ENCODE assay signal across 18 cellular contexts in the genomic region with DNA sequence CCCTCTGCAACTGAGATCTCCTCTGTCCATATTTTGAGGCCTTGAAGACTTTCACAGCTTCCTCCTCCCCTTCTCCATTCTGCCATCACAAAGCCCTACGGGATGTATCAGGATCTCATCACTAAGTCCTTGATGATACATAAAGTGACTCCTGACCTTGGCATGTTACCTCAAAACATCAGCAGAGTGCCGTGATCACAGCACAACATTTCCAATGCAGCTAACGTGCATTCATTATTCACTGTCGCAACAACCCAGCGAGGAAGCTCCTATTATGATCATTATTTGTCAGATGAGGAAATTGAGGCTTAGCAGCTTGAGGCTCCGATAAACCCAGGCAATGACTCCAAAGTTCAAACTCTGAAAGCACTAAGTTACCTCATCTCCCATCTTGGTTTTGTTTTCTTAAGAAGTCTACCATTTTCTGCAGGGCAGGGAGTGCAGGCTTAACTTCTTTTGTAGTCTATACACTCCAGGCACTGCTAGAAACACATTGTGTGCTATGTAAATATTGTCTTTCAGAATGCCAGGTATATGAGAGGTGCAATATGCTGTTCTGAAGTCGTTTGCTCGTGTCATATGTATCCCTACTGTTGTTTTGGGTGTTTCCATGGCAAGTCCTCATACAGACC.
DNase-seq lines count a peak whose midpoint lies in the region; ATAC-seq, FAIRE-seq and TF ChIP-seq lines count a peak whose summit lies in the region.
"Had no signal": no experiment of that assay in that cellular context is flagged by ENCODE, and none has a peak within 500 bp of the region (broad histone marks: within the 10 kb centered on the region; RNA-seq: fewer than 3 reads in every experiment).

No MANE protein-coding gene starts in this region.

- ATAC-seq in HG03342 (IDR thresholded peaks at IDR 0.05; ENCODE audit: unreplicated experiment), result no peak

- intact Hi-C loops in vagina (cut with DNase I), result no loop called here

- H3K36me3 ChIP-seq in small intestine (ENCODE audit: control insufficient read depth in 2 of 2, insufficient read depth in 2 of 2, low read length in 2 of 2), result no peaks in the 10 kb centered on the region
- no peaks in the 10 kb centered on the region for H3K36me3 ChIP-seq in vagina
- H3K36me3 ChIP-seq: Peyer's patch had no signal

- H3K27ac ChIP-seq in small intestine (ENCODE audit: low read depth in 1 of 2, low read length in 1 of 2) (no peak overlapping the region), vagina (no peak overlapping the region)
- H3K27ac ChIP-seq: BLaER1 treated with 17β-estradiol and CSF1 and Interleukin-3, amounts not matched to agents 10 nM and 100 nM; GM23248; Peyer's patch; SJSA1 had no signal

- 74 to 77% (median 77%) methylated on average over 8 of the region's 8 CpGs for WGBS in small intestine, 3 donors

- H3K4me1 ChIP-seq in small intestine (ENCODE audit: control insufficient read depth in 2 of 2, insufficient read depth in 1 of 2, low read depth in 1 of 2, low read length in 1 of 2) (no peaks in the 10 kb centered on the region), vagina (no peaks in the 10 kb centered on the region)
- H3K4me1 ChIP-seq: BLaER1 treated with 17β-estradiol and CSF1 and Interleukin-3, amounts not matched to agents 10 nM and 100 nM; Peyer's patch had no signal

- TF ChIP-seq CTCF in vagina (IDR thresholded peaks at IDR 0.05), result no peak

- H3K4me3 ChIP-seq in small intestine (ENCODE audit: low read depth in 1 of 2, low read length in 2 of 2) (no peak overlapping the region), vagina (no peak overlapping the region)
- H3K4me3 ChIP-seq: BLaER1 treated with 17β-estradiol and CSF1 and Interleukin-3, amounts not matched to agents 10 nM and 100 nM; GM23248; Peyer's patch; SJSA1 had no signal

- no peak for TF ChIP-seq POLR2A in vagina (IDR thresholded peaks at IDR 0.05)

- no peaks in the 10 kb centered on the region for H3K9me3 ChIP-seq in small intestine (ENCODE audit: control insufficient read depth, low read depth)
- H3K9me3 ChIP-seq in vagina, result no peaks in the 10 kb centered on the region
- H3K9me3 ChIP-seq: BLaER1 treated with 17β-estradiol and CSF1 and Interleukin-3, amounts not matched to agents 10 nM and 100 nM; Peyer's patch; SJSA1 had no signal

- in situ Hi-C loops in ACHN (cut with HindIII; ENCODE audit: low pct_ligation_motif_present, low pct_unique_long_range_greater_than_20kb, low sequenced_read_pairs), result no loop called here

- FAIRE-seq in small intestine (lab: Jason Lieb, UNC), result no peak
- FAIRE-seq: GM12891, GM19239 had no signal

- H3K27me3 ChIP-seq in small intestine (ENCODE audit: control insufficient read depth in 2 of 2, insufficient read depth in 2 of 2, low read length in 2 of 2), result no peaks in the 10 kb centered on the region
- H3K27me3 ChIP-seq in vagina, result no peaks in the 10 kb centered on the region
- H3K27me3 ChIP-seq: BLaER1 treated with 17β-estradiol and CSF1 and Interleukin-3, amounts not matched to agents 10 nM and 100 nM; Peyer's patch; SJSA1 had no signal

- DNase-seq in NCI-H748 (lab: John Stamatoyannopoulos, UW; ENCODE audit: unreplicated experiment) (peak; percentile 51), NCI-H748 treated with DMSO at 0.1 percent for 48 hours (lab: John Stamatoyannopoulos, UW) (no peak), NCI-H146 (lab: John Stamatoyannopoulos, UW) (peak; percentile 27), amniotic epithelial cell (ENCODE audit: low read depth) (peak; percentile 23), small intestine (peak; percentile 17), vagina (ENCODE audit: extremely low spot score in 2 of 2) (no peak), ACHN (no peak)
- DNase-seq: CD8-positive, alpha-beta memory T cell; EL; GM23248; HCEC 1CT; NCI-H524; Peyer's patch had no signal

Comparison
In these comparisons a context has a peak if more than half of its experiments do, and no peak if none do; other contexts are left out.
1. DNase-seq: peak in NCI-H748 (single experiment), NCI-H146 (single experiment), amniotic epithelial cell (single experiment) and small intestine (single experiment); none in NCI-H748 treated with DMSO at 0.1 percent for 48 hours (single experiment), vagina (0 of 2) and ACHN (single experiment).